Comparison of ENCODE assay signal across 13 cellular contexts in the genomic region with DNA sequence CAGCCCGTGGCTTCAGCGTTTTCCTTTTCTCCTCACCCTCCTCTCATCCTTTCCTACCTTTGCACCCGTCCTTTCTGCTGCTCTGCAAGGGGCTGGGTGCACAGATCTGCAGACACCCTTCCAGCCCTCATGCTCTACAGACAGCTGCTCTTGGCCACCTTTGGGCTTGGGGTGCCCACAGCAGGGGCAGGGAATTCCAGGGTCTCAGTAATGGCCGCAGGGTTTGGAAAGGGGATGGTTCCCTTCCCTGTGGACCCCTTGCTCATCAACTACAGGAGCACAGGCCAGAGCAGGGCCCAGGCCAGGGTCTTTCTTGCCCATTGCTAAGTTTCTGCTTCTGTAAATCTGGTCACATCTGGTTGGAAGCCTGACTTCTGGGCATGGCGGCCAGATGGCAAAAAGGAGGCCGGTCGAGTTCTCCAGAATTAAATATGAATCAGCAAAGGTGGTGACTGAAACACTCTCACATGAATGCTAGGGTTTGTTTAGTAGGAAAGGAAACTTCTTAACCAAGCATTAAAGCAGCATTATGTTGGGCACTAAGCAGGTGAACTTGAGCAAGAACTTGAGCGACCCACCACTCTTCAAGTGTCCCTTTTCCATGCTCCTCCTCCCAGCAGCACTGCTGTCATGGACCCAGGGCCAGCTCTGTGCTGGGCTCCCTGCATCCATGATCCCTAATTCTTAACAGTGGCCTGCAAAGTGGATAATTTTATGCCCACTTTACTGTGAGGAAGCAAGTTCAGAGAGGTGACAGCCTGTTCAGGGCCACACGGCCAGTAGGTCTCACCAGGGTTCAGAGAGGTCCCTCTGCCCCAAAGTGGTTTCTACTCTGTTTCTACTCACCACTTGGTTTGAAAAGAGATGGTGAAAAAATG. TPM values are rescaled to one million over a fixed set of nuclear protein-coding genes. Genes with fewer than 3 reads are reported as not detected.
DNase-seq lines count a peak whose midpoint lies in the region; ATAC-seq, FAIRE-seq and TF ChIP-seq lines count a peak whose summit lies in the region.
"Had no signal": no experiment of that assay in that cellular context is flagged by ENCODE, and none has a peak within 500 bp of the region (broad histone marks: within the 10 kb centered on the region; RNA-seq: fewer than 3 reads in every experiment).

No MANE protein-coding gene starts in this region.

- TF ChIP-seq CTCF in HFFc6 (IDR thresholded peaks at IDR 0.05) (no peak), keratinocyte (optimal IDR thresholded peaks at IDR 0.05 in 1 of 3, IDR thresholded peaks at IDR 0.05 in 1 of 3, conservative IDR thresholded peaks at IDR 0.05 in 1 of 3; ENCODE audit: extremely low read depth in 1 of 3, insufficient read depth in 2 of 3, low read length in 3 of 3) (no peak), ascending aorta (IDR thresholded peaks at IDR 0.05) (no peak)

- H2AFZ ChIP-seq in keratinocyte (ENCODE audit: control insufficient read depth, low read length): no peak overlapping the region

- FAIRE-seq in keratinocyte (lab: Jason Lieb, UNC): no peak
- FAIRE-seq in frontal cortex (lab: Jason Lieb, UNC): no peak

- peaks cover 15% of the 10 kb centered on the region for H3K4me1 ChIP-seq in adipocyte (ENCODE audit: control insufficient read depth, insufficient read depth, low read length)
- peaks cover 7% of the 10 kb centered on the region for H3K4me1 ChIP-seq in keratinocyte (ENCODE audit: control insufficient read depth, extremely low read depth, insufficient read depth, low read length)
- H3K4me1 ChIP-seq in skeletal muscle satellite cell (ENCODE audit: control insufficient read depth, insufficient read depth, low read length): peaks cover 11% of the 10 kb centered on the region
- no peaks in the 10 kb centered on the region for H3K4me1 ChIP-seq in ascending aorta

- H3K27me3 Mint-ChIP-seq in HFFc6 (ENCODE audit: insufficient read depth): peaks cover 17% of the 10 kb centered on the region

- no peak overlapping the region for H3K27ac ChIP-seq in keratinocyte (ENCODE audit: control insufficient read depth, insufficient read depth, low read length)
- no peak overlapping the region for H3K27ac ChIP-seq in ascending aorta
- H3K27ac ChIP-seq: SK-N-MC had no signal

- H3K27ac Mint-ChIP-seq in HFFc6: no peak overlapping the region

- no peaks in the 10 kb centered on the region for H3K9me1 ChIP-seq in keratinocyte (ENCODE audit: control insufficient read depth, extremely low read depth, insufficient read depth, low read length)

- peak overlapping the region; percentile 72 for H3K4me2 ChIP-seq in keratinocyte (ENCODE audit: control insufficient read depth, extremely low read depth, insufficient read depth, low read depth, low read length)
- peak overlapping the region; percentile 91 for H3K4me2 ChIP-seq in skeletal muscle satellite cell (ENCODE audit: low read length)

- no peaks in the 10 kb centered on the region for H3K9me3 Mint-ChIP-seq in HFFc6

- peak overlapping the region; percentile 69 for H3K4me3 ChIP-seq in adipocyte (ENCODE audit: low read length)
- peak overlapping the region in 2 of 3 experiments; percentile 45 to 63 for H3K4me3 ChIP-seq in keratinocyte (ENCODE audit: control insufficient read depth in 2 of 3, extremely low read depth in 1 of 3, insufficient read depth in 2 of 3, low read depth in 1 of 3, low read length in 3 of 3)
- H3K4me3 ChIP-seq in skeletal muscle satellite cell (ENCODE audit: low read length): peak overlapping the region; percentile 83
- peak overlapping the region in 1 of 2 donors; percentile 87 for H3K4me3 ChIP-seq in ascending aorta
- H3K4me3 ChIP-seq: SK-N-MC had no signal

- no peaks in the 10 kb centered on the region for H4K20me1 ChIP-seq in keratinocyte (ENCODE audit: control insufficient read depth, extremely low read depth, insufficient read depth, low read length)

- intact Hi-C loops in ascending aorta (cut with DNase I): loop anchor here (10.0 kb wide), 1 partner anchor 129 kb away; the partner anchor contains the start of gene USP6NL

- H3K9me3 ChIP-seq in adipocyte (ENCODE audit: control insufficient read depth, low read length) (peaks cover 5% of the 10 kb centered on the region), keratinocyte (ENCODE audit: control insufficient read depth, low read depth, low read length) (no peaks in the 10 kb centered on the region), skeletal muscle satellite cell (replicated peaks; ENCODE audit: low read length) (no peaks in the 10 kb centered on the region), ascending aorta (no peaks in the 10 kb centered on the region)
- H3K9me3 ChIP-seq: thyroid gland had no signal

- H3K4me3 Mint-ChIP-seq in HFFc6: peak overlapping the region; percentile 59

- no peak for DNase-seq in HFFc6
- DNase-seq in adipocyte (ENCODE audit: low read depth): no peak
- no peak for DNase-seq in keratinocyte (ENCODE audit: low read depth, low spot score)
- no peak for DNase-seq in medulla oblongata (ENCODE audit: extremely low spot score)
- no peak for DNase-seq in ascending aorta (ENCODE audit: low spot score in 2 of 2)
- no peak for DNase-seq in frontal cortex (ENCODE audit: low spot score in 2 of 2)
- DNase-seq: activated CD8-positive, alpha-beta memory T cell treated with anti-CD3 and anti-CD28 coated beads, Interleukin-2, amount 50 U/mL, for 48 hours; effector CD4-positive, alpha-beta T cell; kidney glomerular epithelial cell had no signal

- H3K36me3 Mint-ChIP-seq in HFFc6 (ENCODE audit: low read depth): no peaks in the 10 kb centered on the region

- no peaks in the 10 kb centered on the region for H3K4me1 Mint-ChIP-seq in HFFc6 (ENCODE audit: low read depth)

- H3K36me3 ChIP-seq in adipocyte (ENCODE audit: control insufficient read depth, insufficient read depth, low read length, severe bottlenecking) (no peaks in the 10 kb centered on the region), keratinocyte (ENCODE audit: control insufficient read depth in 2 of 2, extremely low read depth in 1 of 2, insufficient read depth in 2 of 2, low read length in 2 of 2) (no peaks in the 10 kb centered on the region), skeletal muscle satellite cell (ENCODE audit: insufficient read depth, low read length) (no peaks in the 10 kb centered on the region), ascending aorta (no peaks in the 10 kb centered on the region)

- H3K9ac ChIP-seq in adipocyte (ENCODE audit: low read length): no peak overlapping the region
- peak overlapping the region; percentile 78 for H3K9ac ChIP-seq in keratinocyte (ENCODE audit: control insufficient read depth, extremely low read depth, insufficient read depth, low read length)
- peak overlapping the region; percentile 87 for H3K9ac ChIP-seq in skeletal muscle satellite cell (ENCODE audit: low read depth, low read length)

- H3K27me3 ChIP-seq in adipocyte (replicated peaks; ENCODE audit: control insufficient read depth, insufficient read depth, low read length) (peaks cover 4% of the 10 kb centered on the region), keratinocyte (ENCODE audit: control insufficient read depth, extremely low read depth, insufficient read depth, low read length) (no peaks in the 10 kb centered on the region), skeletal muscle satellite cell (ENCODE audit: control insufficient read depth, insufficient read depth, low read length) (no peaks in the 10 kb centered on the region), ascending aorta (no peaks in the 10 kb centered on the region)
- H3K27me3 ChIP-seq: thyroid gland had no signal

- no peaks in the 10 kb centered on the region for H3K79me2 ChIP-seq in keratinocyte (ENCODE audit: control insufficient read depth, insufficient read depth, low read length)

- dilution Hi-C loops in keratinocyte (cut with MboI; ENCODE audit: extremely low pct_ligation_motif_present, low sequenced_read_pairs): no loop called here

- ATAC-seq in HG03520 (IDR thresholded peaks at IDR 0.05; ENCODE audit: unreplicated experiment): no peak

RNA-seq across cellular contexts. Expression of gene ECHDC3, which starts 1.5 kb away (rescaled TPM):
- total RNA-seq in HFFc6 (2021; fragmentation: NEBNext Ultra II Directional; extraction: Animal tissue kit (Norgen Biotek cat#: 25700)): 1 to 10 TPM in 2 of 6 experiments, under 1 TPM in 3, not detected in 1; 0.10 to 1.4 (median 0.23) TPM
- 3.0 to 4.9 TPM (median 3.5 TPM) in 3 replicates for polyA plus RNA-seq in keratinocyte
- 0.52 TPM for polyA plus RNA-seq in keratinocyte (2011; ENCODE audit: low read depth)
- polyA plus RNA-seq in keratinocyte (2011; cell fraction: cytosol; rRNA removed): 2.5 and 3.4 TPM in 2 replicates
- 1.5 and 3.9 TPM in 2 replicates for polyA plus RNA-seq in keratinocyte (2011; cell fraction: nucleus; rRNA removed)
- polyA plus RNA-seq in keratinocyte (2012; ENCODE audit: low replicate concordance): 1.9 and 3.7 TPM in 2 replicates
- 2.2 to 6.6 TPM (median 4.6 TPM) in 3 replicates for polyA minus RNA-seq in keratinocyte
- polyA minus RNA-seq in keratinocyte (2011; cell fraction: cytosol; rRNA and poly(A)+ RNA removed): 5.9 TPM
- polyA minus RNA-seq in keratinocyte (2011; cell fraction: nucleus; rRNA and poly(A)+ RNA removed): 0.84 and 2.0 TPM in 2 replicates
- total RNA-seq in skeletal muscle satellite cell (2012; rRNA removed): 3.0 and 7.6 TPM in 2 replicates
- total RNA-seq in ascending aorta (12.2 TPM), frontal cortex (1.6 TPM)
